ENCODE assay signal across 8 cellular contexts in genomic region chr19:9828551-9829063, GRCh38. TPM values are rescaled to one million over a fixed set of nuclear protein-coding genes. Genes with fewer than 3 reads are reported as not detected.
DNase-seq lines count a peak whose midpoint lies in the region; ATAC-seq and TF ChIP-seq lines count a peak whose summit lies in the region.

No MANE protein-coding gene starts in this region.

- H3K4me3 ChIP-seq in GM12864 (ENCODE audit: low read depth, low read length) = peak overlapping the region; percentile 99
- peak overlapping the region; percentile 71 for H3K4me3 ChIP-seq in SJSA1
- H3K4me3 ChIP-seq in esophagus muscularis mucosa = peak overlapping the region; percentile 64 to 99 (median 84)
- peak overlapping the region; percentile 95 for H3K4me3 ChIP-seq in psoas muscle

- no peak for TF ChIP-seq CTCF in GM12864 (IDR thresholded peaks at IDR 0.05; ENCODE audit: low read depth, low read length, missing control alignments)
- no peak for TF ChIP-seq CTCF in esophagus muscularis mucosa (IDR thresholded peaks at IDR 0.05)
- no peak for TF ChIP-seq CTCF in psoas muscle (IDR thresholded peaks at IDR 0.05)
- TF ChIP-seq CTCF in GM20000 (IDR thresholded peaks at IDR 0.05; ENCODE audit: extremely low read depth, missing control alignments) = no peak

- no peak for ATAC-seq in psoas muscle
- ATAC-seq in GM19397 (IDR thresholded peaks at IDR 0.05; ENCODE audit: unreplicated experiment) = no peak
- no peak for ATAC-seq in GM21825 (IDR thresholded peaks at IDR 0.05; ENCODE audit: unreplicated experiment)

- intact Hi-C loops in esophagus muscularis mucosa (cut with DNase I) (no loop called here), psoas muscle (cut with DNase I) (no loop called here)

- H3K36me3 ChIP-seq in SJSA1 = peaks cover 50% of the 10 kb centered on the region
- peaks cover 0 to 25% (median 11%) of the 10 kb centered on the region in 4 donors for H3K36me3 ChIP-seq in esophagus muscularis mucosa
- peaks cover 0 to 36% of the 10 kb centered on the region in 2 donors for H3K36me3 ChIP-seq in psoas muscle (ENCODE audit: insufficient read depth in 1 of 2, low read depth in 1 of 2)

- TF ChIP-seq POLR2A in esophagus muscularis mucosa (IDR thresholded peaks at IDR 0.05; ENCODE audit: low read depth) = no peak

- 36% methylated on average over 13 of the region's 13 CpGs for WGBS in esophagus muscularis mucosa
- 25 to 34% (median 27%) methylated on average over 13 of the region's 13 CpGs for WGBS in psoas muscle, 3 donors

- DNase-seq in GM12864 (ENCODE audit: low read depth) = no peak
- no peak for DNase-seq in SJSA1 (ENCODE audit: low read depth in 1 of 2, low spot score in 2 of 2)
- DNase-seq in esophagus muscularis mucosa (ENCODE audit: extremely low spot score) = no peak
- no peak for DNase-seq in psoas muscle
- no peak for DNase-seq in amniotic stem cell (lab: John Stamatoyannopoulos, UW)
- DNase-seq in GM20000 (ENCODE audit: low spot score) = no peak

- H3K27me3 ChIP-seq in SJSA1 (replicated peaks) = no peaks in the 10 kb centered on the region
- no peaks in the 10 kb centered on the region for H3K27me3 ChIP-seq in esophagus muscularis mucosa
- H3K27me3 ChIP-seq in psoas muscle (ENCODE audit: insufficient read depth in 3 of 3, low read length in 2 of 3) = no peaks in the 10 kb centered on the region

- H3K27ac ChIP-seq in SJSA1 (no peak overlapping the region), esophagus muscularis mucosa (replicated peaks in 1 of 4) (peak overlapping the region in 3 of 4 donors; percentile 76 to 86 (median 85)), psoas muscle (no peak overlapping the region)

- no peak for TF ChIP-seq EP300 in esophagus muscularis mucosa (IDR thresholded peaks at IDR 0.05)

- no peaks in the 10 kb centered on the region for H3K9me3 ChIP-seq in SJSA1 (replicated peaks)
- H3K9me3 ChIP-seq in esophagus muscularis mucosa = no peaks in the 10 kb centered on the region
- H3K9me3 ChIP-seq in psoas muscle = no peaks in the 10 kb centered on the region

- H3K4me1 ChIP-seq in SJSA1 (replicated peaks) (peaks cover 5% of the 10 kb centered on the region; the same call in 1 of the 2 replicates), esophagus muscularis mucosa (peaks cover 26 to 35% (median 31%) of the 10 kb centered on the region in 4 donors), psoas muscle (peaks cover 21% of the 10 kb centered on the region)

RNA-seq across cellular contexts. Expression of gene UBL5, which starts 0.9 kb away (rescaled TPM):
- total RNA-seq in SJSA1 (2014; rRNA removed; shearing (Covaris generic)) = 472 and 541 TPM in 2 replicates
- 100 to 1,000 TPM; 297 to 717 (median 464) TPM for total RNA-seq in esophagus muscularis mucosa
- 100 to 1,000 TPM; 262 to 368 (median 315) TPM for total RNA-seq in psoas muscle
- polyA plus RNA-seq in psoas muscle = 100 to 1,000 TPM; 581 to 659 (median 643) TPM

RNA-seq across cellular contexts. Expression of gene PIN1, which starts 6.5 kb away (rescaled TPM):
- 171 and 230 TPM in 2 replicates for total RNA-seq in SJSA1 (2014; rRNA removed; shearing (Covaris generic))
- total RNA-seq in esophagus muscularis mucosa (100 to 1,000 TPM; 113 to 183 (median 145) TPM), psoas muscle (10 to 100 TPM; 49.6 to 64.4 (median 56.9) TPM)
- 10 to 100 TPM; 63.9 to 81.1 (median 68.1) TPM for polyA plus RNA-seq in psoas muscle

RNA-seq across cellular contexts. Expression of gene FBXL12, which starts 9.7 kb away (rescaled TPM):
- 16.9 and 34.1 TPM in 2 replicates for total RNA-seq in SJSA1 (2014; rRNA removed; shearing (Covaris generic))
- total RNA-seq in esophagus muscularis mucosa (10 to 100 TPM; 15.8 to 32.7 (median 29.2) TPM), psoas muscle (10 to 100 TPM; 10.4 to 22.1 (median 12.9) TPM)
- polyA plus RNA-seq in psoas muscle = 10 to 100 TPM; 11.4 to 16.6 (median 16.1) TPM

Comparison
In these comparisons a context has a peak if more than half of its experiments do, and no peak if none do; other contexts are left out.
1. H3K27ac ChIP-seq: peak in esophagus muscularis mucosa (3 of 4); none in SJSA1 (single experiment) and psoas muscle (single experiment).
2. Peak in every context shown above with its lines, with median percentiles within 50 percentile points of each other: H3K4me3 ChIP-seq.